ENCODE assay signal across 27 cellular contexts in genomic region chr10:82267960-82268359, GRCh38.
"Had no signal": no experiment of that assay in that cellular context is flagged by ENCODE, and none has a peak within 500 bp of the region (broad histone marks: within the 10 kb centered on the region; RNA-seq: fewer than 3 reads in every experiment).

No MANE protein-coding gene starts in this region.

- H3K36me3 Mint-ChIP-seq: activated naive CD8-positive, alpha-beta T cell; natural killer cell; stimulated activated naive B cell treated with anti-CD40 and anti-IgM and Interleukin-4, amounts not matched to agents 10 μg/mL and 1 μg/mL and 100 μg/mL, for 72 hours had no signal

- H3K27ac ChIP-seq: cardiac muscle cell, colonic mucosa, heart left ventricle, lower lobe of right lung, stomach, tibial artery, upper lobe of right lung, VCaP had no signal

- H3K27me3 Mint-ChIP-seq: activated naive CD8-positive, alpha-beta T cell; stimulated activated naive B cell treated with anti-CD40 and anti-IgM and Interleukin-4, amounts not matched to agents 10 μg/mL and 1 μg/mL and 100 μg/mL, for 72 hours had no signal

- ATAC-seq: activated T-cell treated with anti-CD3 and anti-CD28 coated beads, Interleukin-2, amount 50 U/mL, for 72 hours; left lobe of liver; natural killer cell; right cardiac atrium; stimulated activated naive B cell treated with anti-CD40 and anti-IgM and Interleukin-4, amounts not matched to agents 10 μg/mL and 1 μg/mL and 100 μg/mL, for 72 hours had no signal

- H3K4me3 ChIP-seq: cardiac muscle cell, colonic mucosa, heart left ventricle, lower lobe of right lung, stomach, tibial artery, upper lobe of right lung had no signal

- H3K4me1 ChIP-seq: colonic mucosa, heart left ventricle, lower lobe of right lung, stomach, tibial artery, upper lobe of right lung had no signal

- DNase-seq: activated CD4-positive, alpha-beta T cell treated with anti-CD3 and anti-CD28 coated beads for 4 hours; activated CD4-positive, alpha-beta T cell treated with anti-CD3 and anti-CD28 coated beads, Interleukin-2, amount 50 U/mL, for 4 hours; activated effector memory CD4-positive, alpha-beta T cell treated with Interleukin-2 at 50 U/mL for 16 hours; activated naive CD4-positive, alpha-beta T cell treated with Interleukin-2 at 50 U/mL for 16 hours; activated T-cell treated with anti-CD3 and anti-CD28 coated beads for 4 hours; activated T-cell treated with anti-CD3 and anti-CD28 coated beads, Interleukin-2, amount 50 U/mL, for 72 hours; cerebellar nuclear complex; colonic mucosa; effector memory CD4-positive, alpha-beta T cell; erythroblast; heart left ventricle; kidney glomerular epithelial cell; lower lobe of right lung; mesendoderm; natural killer cell; right cardiac atrium; stimulated activated CD4-positive, alpha-beta T cell treated with anti-CD3 and anti-CD28 coated beads, Interleukin-15, amount 100 ng/mL, for 24 hours; stimulated activated CD4-positive, alpha-beta T cell treated with anti-CD3 and anti-CD28 coated beads, Interleukin-2, amount 100 ng/mL, for 24 hours; stimulated activated naive B cell treated with anti-CD40 and anti-IgM and Interleukin-4, amounts not matched to agents 10 μg/mL and 1 μg/mL and 100 μg/mL, for 72 hours; stomach; tibial artery; upper lobe of right lung had no signal

- H3K4me1 Mint-ChIP-seq: natural killer cell; stimulated activated naive B cell treated with anti-CD40 and anti-IgM and Interleukin-4, amounts not matched to agents 10 μg/mL and 1 μg/mL and 100 μg/mL, for 72 hours had no signal

- H3K9me3 ChIP-seq: colonic mucosa, heart left ventricle, lower lobe of right lung, stomach, tibial artery, upper lobe of right lung had no signal

- H3K4me3 Mint-ChIP-seq: activated naive CD8-positive, alpha-beta T cell; activated T-cell treated with anti-CD3 and anti-CD28 coated beads, Interleukin-2, amount 50 U/mL, for 72 hours; natural killer cell; stimulated activated naive B cell treated with anti-CD40 and anti-IgM and Interleukin-4, amounts not matched to agents 10 μg/mL and 1 μg/mL and 100 μg/mL, for 72 hours had no signal

- H3K27ac Mint-ChIP-seq: activated naive CD8-positive, alpha-beta T cell; activated T-cell treated with anti-CD3 and anti-CD28 coated beads, Interleukin-2, amount 50 U/mL, for 72 hours; natural killer cell; stimulated activated naive B cell treated with anti-CD40 and anti-IgM and Interleukin-4, amounts not matched to agents 10 μg/mL and 1 μg/mL and 100 μg/mL, for 72 hours had no signal

- H3K27me3 ChIP-seq: cardiac muscle cell, colonic mucosa, heart left ventricle, stomach, tibial artery, upper lobe of right lung had no signal

- H3K36me3 ChIP-seq: cardiac muscle cell, colonic mucosa, heart left ventricle, lower lobe of right lung, stomach, tibial artery, upper lobe of right lung had no signal

- FAIRE-seq: TTC549 had no signal
